ENCODE assay signal across 1 cellular context in the genomic region with DNA sequence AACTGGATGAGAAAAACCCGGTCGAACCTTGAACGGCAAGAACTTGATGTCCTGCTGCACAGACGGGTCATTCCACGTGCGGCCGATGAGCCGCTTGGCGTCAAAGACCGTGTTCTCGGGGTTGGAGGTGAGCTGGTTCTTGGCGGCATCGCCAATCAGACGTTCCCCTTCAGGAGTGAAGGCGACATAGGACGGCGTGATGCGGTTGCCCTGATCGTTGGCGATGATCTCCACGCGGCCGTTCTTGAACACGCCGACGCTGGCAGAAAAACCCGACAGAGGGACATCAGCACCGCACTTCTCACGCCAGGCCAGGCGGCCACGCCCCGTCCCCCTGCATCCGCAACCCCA.
A peak's percentile ranks its signal among the peaks of the same experiment; 100 is the strongest.
TF ChIP-seq lines count a peak whose summit lies in the region.

No MANE protein-coding gene starts in this region.

TF ChIP-seq in H1, 55 proteins besides CTCF, POLR2A, EP300 and RAD21:
- peak; percentile 89 for TF ChIP-seq SAP30 (IDR thresholded peaks at IDR 0.05; ENCODE audit: insufficient read depth, insufficient replicate concordance, low read length)
- TF ChIP-seq TCF12 (IDR thresholded peaks at IDR 0.05; ENCODE audit: low read depth, low read length): no peak
- TF ChIP-seq, protein P1, sequence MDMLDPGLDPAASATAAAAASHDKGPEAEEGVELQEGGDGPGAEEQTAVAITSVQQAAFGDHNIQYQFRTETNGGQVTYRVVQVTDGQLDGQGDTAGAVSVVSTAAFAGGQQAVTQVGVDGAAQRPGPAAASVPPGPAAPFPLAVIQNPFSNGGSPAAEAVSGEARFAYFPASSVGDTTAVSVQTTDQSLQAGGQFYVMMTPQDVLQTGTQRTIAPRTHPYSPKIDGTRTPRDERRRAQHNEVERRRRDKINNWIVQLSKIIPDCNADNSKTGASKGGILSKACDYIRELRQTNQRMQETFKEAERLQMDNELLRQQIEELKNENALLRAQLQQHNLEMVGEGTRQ (IDR thresholded peaks at IDR 0.05; ENCODE audit: low read length): no peak
- TF ChIP-seq TAF1 (IDR thresholded peaks at IDR 0.05; ENCODE audit: low read depth, low read length): no peak
- no peak for TF ChIP-seq KDM5A (IDR thresholded peaks at IDR 0.05; ENCODE audit: low read length)
- TF ChIP-seq, protein P2, sequence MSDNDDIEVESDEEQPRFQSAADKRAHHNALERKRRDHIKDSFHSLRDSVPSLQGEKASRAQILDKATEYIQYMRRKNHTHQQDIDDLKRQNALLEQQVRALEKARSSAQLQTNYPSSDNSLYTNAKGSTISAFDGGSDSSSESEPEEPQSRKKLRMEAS (IDR thresholded peaks at IDR 0.05): peak; percentile 80
- TF ChIP-seq CBX5 (IDR thresholded peaks at IDR 0.05; ENCODE audit: low read depth, low read length): no peak
- TF ChIP-seq E2F6 (IDR thresholded peaks at IDR 0.05): peak; percentile 51
- TF ChIP-seq HDAC2 (IDR thresholded peaks at IDR 0.05; ENCODE audit: borderline replicate concordance in 1 of 2, low read depth in 2 of 2, low read length in 2 of 2): peak in 1 of 2 experiments; percentile 77; a peak in 1 of 4 replicates
- TF ChIP-seq SIN3A (conservative IDR thresholded peaks at IDR 0.05 in 1 of 2, IDR thresholded peaks at IDR 0.05 in 1 of 2; ENCODE audit: low read depth in 1 of 2, low read length in 2 of 2): 0 out of 4 replicates have a peak, but pooled peaks of 1 of the 2 experiments have one; percentile 86
TF ChIP-seq in H1: peak in this region for 5.
